Comparison of ENCODE assay signal across 17 cellular contexts in genomic region chr20:62348604-62349003, GRCh38. TPM values are rescaled to one million over a fixed set of nuclear protein-coding genes. Genes with fewer than 3 reads are reported as not detected.
DNase-seq lines count a peak whose midpoint lies in the region; TF ChIP-seq lines count a peak whose summit lies in the region.
"Had no signal": no experiment of that assay in that cellular context is flagged by ENCODE, and none has a peak within 500 bp of the region (broad histone marks: within the 10 kb centered on the region; RNA-seq: fewer than 3 reads in every experiment).

No MANE protein-coding gene starts in this region.

- H3K27me3 Mint-ChIP-seq in mesothelial cell of epicardium (ENCODE audit: low read depth) (no peaks in the 10 kb centered on the region), type B pancreatic cell (no peaks in the 10 kb centered on the region)
- H3K27me3 Mint-ChIP-seq: CD4-positive, CD25-positive, alpha-beta regulatory T cell; IgD-negative memory B cell had no signal

- H3K27ac ChIP-seq in RWPE1 = peak overlapping the region; percentile 61
- H3K27ac ChIP-seq: 22Rv1 had no signal

- H3K4me1 Mint-ChIP-seq in mesothelial cell of epicardium (peaks cover 3% of the 10 kb centered on the region), type B pancreatic cell (ENCODE audit: unreplicated experiment) (no peaks in the 10 kb centered on the region)
- H3K4me1 Mint-ChIP-seq: CD4-positive, CD25-positive, alpha-beta regulatory T cell had no signal

- H3K4me3 Mint-ChIP-seq in mesothelial cell of epicardium (no peak overlapping the region), type B pancreatic cell (no peak overlapping the region)
- H3K4me3 Mint-ChIP-seq: CD4-positive, CD25-positive, alpha-beta regulatory T cell; IgD-negative memory B cell had no signal

- H3K36me3 Mint-ChIP-seq in mesothelial cell of epicardium (peaks cover 28% of the 10 kb centered on the region), type B pancreatic cell (peaks cover 15% of the 10 kb centered on the region)
- H3K36me3 Mint-ChIP-seq: CD4-positive, CD25-positive, alpha-beta regulatory T cell had no signal

- POLR2A ChIA-PET in RWPE1 (lab: Yijun Ruan, JAX; ENCODE audit: low non-redundant PET) = no interaction called here

- TF ChIP-seq CTCF in RWPE1 (conservative IDR thresholded peaks at IDR 0.05; ENCODE audit: low read depth) (no peak), mesothelial cell of epicardium (IDR thresholded peaks at IDR 0.05; ENCODE audit: unreplicated experiment) (no peak), type B pancreatic cell (conservative IDR thresholded peaks at IDR 0.05) (no peak)

- DNase-seq in NCI-H2171 treated with DMSO at 0.1 percent for 48 hours (lab: John Stamatoyannopoulos, UW) = peak; percentile 34
- no peak for DNase-seq in NCI-H2171 (lab: John Stamatoyannopoulos, UW)
- DNase-seq in RWPE1 (ENCODE audit: low spot score) = no peak
- no peak for DNase-seq in mesothelial cell of epicardium (ENCODE audit: low spot score in 2 of 2, unreplicated experiment in 2 of 2)
- DNase-seq in type B pancreatic cell (ENCODE audit: extremely low spot score, unreplicated experiment) = no peak
- DNase-seq in RPMI8226 = no peak
- no peak for DNase-seq in UCSD-AML1 (lab: John Stamatoyannopoulos, UW; ENCODE audit: unreplicated experiment)
- DNase-seq in COLO829 (ENCODE audit: low spot score) = no peak
- DNase-seq: ACHN; CD4-positive, CD25-positive, alpha-beta regulatory T cell; DMS153; DMS79 treated with DMSO at 0.1 percent for 48 hours; EL; H7 had no signal

- H3K9me3 Mint-ChIP-seq in mesothelial cell of epicardium = peaks cover 10% of the 10 kb centered on the region
- H3K9me3 Mint-ChIP-seq in type B pancreatic cell = peaks cover 3% of the 10 kb centered on the region

- H3K27ac Mint-ChIP-seq in mesothelial cell of epicardium (peak overlapping the region; percentile 49), type B pancreatic cell (peak overlapping the region; percentile 77)
- H3K27ac Mint-ChIP-seq: GM23338 had no signal

- CTCF ChIA-PET in RWPE1 (lab: Yijun Ruan, JAX) = interaction anchor here (0.5 kb wide), 1 partner anchor 22 kb away, joined by 3 read pairs; no protein-coding TSS in a partner anchor

RNA-seq across cellular contexts. Expression of gene LAMA5, which starts 18.5 kb away (rescaled TPM):
- 571 to 618 TPM (median 601 TPM) in 3 replicates for total RNA-seq in mesothelial cell of epicardium
- total RNA-seq in type B pancreatic cell (ENCODE audit: low replicate concordance) = 246 and 611 TPM in 2 replicates

RNA-seq across cellular contexts. Expression of gene RPS21, which starts 38.3 kb away (rescaled TPM):
- total RNA-seq in mesothelial cell of epicardium (1,089 to 1,145 TPM (median 1,126 TPM) in 3 replicates), type B pancreatic cell (ENCODE audit: low replicate concordance) (1,432 and 1,737 TPM in 2 replicates)

RNA-seq across cellular contexts. Expression of gene ADRM1, which starts 45.8 kb away (rescaled TPM):
- total RNA-seq in mesothelial cell of epicardium (58.8 to 60.8 TPM (median 59.0 TPM) in 3 replicates), type B pancreatic cell (ENCODE audit: low replicate concordance) (67.2 and 71.5 TPM in 2 replicates)

RNA-seq across cellular contexts. Expression of gene CABLES2, which starts 58.5 kb away (rescaled TPM):
- total RNA-seq in mesothelial cell of epicardium (22.8 to 23.7 TPM (median 23.6 TPM) in 3 replicates), type B pancreatic cell (ENCODE audit: low replicate concordance) (11.7 and 18.4 TPM in 2 replicates)
